Comparison of ENCODE assay signal across 32 cellular contexts in genomic region chr16:31513884-31514283, GRCh38. TPM values are rescaled to one million over a fixed set of nuclear protein-coding genes. Genes with fewer than 3 reads are reported as not detected.
"Had no signal": no experiment of that assay in that cellular context is flagged by ENCODE, and none has a peak within 500 bp of the region (broad histone marks: within the 10 kb centered on the region; RNA-seq: fewer than 3 reads in every experiment).

No MANE protein-coding gene starts in this region.

- DNase-seq: activated CD4-positive, alpha-beta memory T cell treated with anti-CD3 and anti-CD28 coated beads, Interleukin-2, amount 10 ng/mL, durations not matched to agents 7 days and 5 days; activated CD4-positive, alpha-beta T cell treated with anti-CD3 and anti-CD28 coated beads for 1 hour; activated CD4-positive, alpha-beta T cell treated with anti-CD3 and anti-CD28 coated beads for 36 hours; activated CD4-positive, alpha-beta T cell treated with anti-CD3 and anti-CD28 coated beads for 48 hours; activated CD4-positive, alpha-beta T cell treated with anti-CD3 and anti-CD28 coated beads, Interleukin-2, amount 10 ng/mL, durations not matched to agents 7 days and 5 days; activated CD4-positive, alpha-beta T cell treated with anti-CD3 and anti-CD28 coated beads, Interleukin-2, amount 50 U/mL, for 48 hours; activated CD4-positive, CD25-positive, alpha-beta regulatory T cell; activated CD8-positive, alpha-beta memory T cell treated with anti-CD3 and anti-CD28 coated beads for 24 hours; activated CD8-positive, alpha-beta memory T cell treated with anti-CD3 and anti-CD28 coated beads, Interleukin-2, amount 10 ng/mL, durations not matched to agents 7 days and 5 days; activated CD8-positive, alpha-beta memory T cell treated with anti-CD3 and anti-CD28 coated beads, Interleukin-2, amount 50 U/mL, for 48 hours; activated CD8-positive, alpha-beta T cell treated with anti-CD3 and anti-CD28 coated beads, Interleukin-2, amount 10 ng/mL, durations not matched to agents 7 days and 5 days; activated effector memory CD4-positive, alpha-beta T cell treated with Interleukin-2 at 50 U/mL for 16 hours; activated gamma-delta T cell; activated naive CD4-positive, alpha-beta T cell treated with anti-CD3 and anti-CD28 coated beads, Interleukin-2, amount 10 ng/mL, durations not matched to agents 7 days and 5 days; activated naive CD4-positive, alpha-beta T cell treated with Interleukin-2 at 50 U/mL for 16 hours; activated naive CD8-positive, alpha-beta T cell treated with anti-CD3 and anti-CD28 coated beads, Interleukin-2, amount 10 ng/mL, durations not matched to agents 7 days and 5 days; activated naive CD8-positive, alpha-beta T cell treated with anti-CD3 and anti-CD28 coated beads, Interleukin-2, amount 50 U/mL, for 24 hours; activated T-cell treated with anti-CD3 and anti-CD28 coated beads, Interleukin-2, amount 50 U/mL, for 24 hours; activated T-cell treated with anti-CD3 and anti-CD28 coated beads, Interleukin-2, amount 50 U/mL, for 48 hours; amygdala; anterior cingulate cortex; central memory CD4-positive, alpha-beta T cell; T-helper 17 cell; WERI-Rb-1 had no signal

- H3K4me3 ChIP-seq: ascending aorta, cardiac muscle cell had no signal

- H3K36me3 ChIP-seq: ascending aorta, cardiac muscle cell, WERI-Rb-1 had no signal

- H3K27ac ChIP-seq: ascending aorta, cardiac muscle cell, WERI-Rb-1 had no signal

- H3K27me3 ChIP-seq: ascending aorta, cardiac muscle cell had no signal

- H3K9me3 ChIP-seq: ascending aorta had no signal

- ATAC-seq: activated CD4-positive, alpha-beta T cell treated with anti-CD3 and anti-CD28 coated beads for 36 hours; activated CD4-positive, CD25-positive, alpha-beta regulatory T cell treated with anti-CD3 and anti-CD28 coated beads, Interleukin-2, amount 50 U/mL, for 24 hours; activated CD8-positive, alpha-beta memory T cell treated with anti-CD3 and anti-CD28 coated beads, Interleukin-2, amount 10 ng/mL, durations not matched to agents 7 days and 5 days; activated CD8-positive, alpha-beta T cell treated with anti-CD3 and anti-CD28 coated beads, Interleukin-2, amount 10 ng/mL, durations not matched to agents 7 days and 5 days; activated naive CD8-positive, alpha-beta T cell treated with anti-CD3 and anti-CD28 coated beads, Interleukin-2, amount 50 U/mL, for 24 hours; T-helper 17 cell; WTC11 had no signal

- FAIRE-seq: bronchial epithelial cell had no signal

RNA-seq across cellular contexts. Expression of gene AHSP, which starts 13.8 kb away (rescaled TPM):
- total RNA-seq: activated CD4-positive, alpha-beta memory T cell treated with anti-CD3 and anti-CD28 coated beads, Interleukin-2, amount 10 ng/mL, durations not matched to agents 7 days and 5 days; activated CD4-positive, alpha-beta T cell treated with anti-CD3 and anti-CD28 coated beads for 36 hours; activated CD4-positive, alpha-beta T cell treated with anti-CD3 and anti-CD28 coated beads, Interleukin-2, amount 10 ng/mL, durations not matched to agents 7 days and 5 days; activated CD8-positive, alpha-beta memory T cell treated with anti-CD3 and anti-CD28 coated beads, Interleukin-2, amount 10 ng/mL, durations not matched to agents 7 days and 5 days; activated CD8-positive, alpha-beta T cell treated with anti-CD3 and anti-CD28 coated beads, Interleukin-2, amount 10 ng/mL, durations not matched to agents 7 days and 5 days; activated naive CD8-positive, alpha-beta T cell treated with anti-CD3 and anti-CD28 coated beads, Interleukin-2, amount 10 ng/mL, durations not matched to agents 7 days and 5 days; activated T-helper 2 cell treated with anti-CD3 and anti-CD28 coated beads, Interferon-gamma antibody, Interleukin-2, Interleukin-4, amounts not matched to agents 10 μg/mL and 5 μg/mL and 100 μg/mL, durations not matched to agents 14 hours and 24 hours and 36 hours; ascending aorta; bronchial epithelial cell; cardiac muscle cell; T-helper 1 cell treated with Interleukin-12 subunit alpha and Interleukin-12 subunit beta and Interleukin-4 antibody, amounts not matched to agents 30 ng/mL and 1 ng/mL, for 36 hours; T-helper 17 cell; T-helper 2 cell treated with Interferon-gamma antibody and Interleukin-4, amounts not matched to agents 100 ng/mL and 5 ng/mL, for 36 hours had no signal
- polyA plus RNA-seq: cardiac muscle cell had no signal

RNA-seq across cellular contexts. Expression of gene SLC5A2, which starts 31.0 kb away (rescaled TPM):
- total RNA-seq: activated CD8-positive, alpha-beta memory T cell treated with anti-CD3 and anti-CD28 coated beads, Interleukin-2, amount 10 ng/mL, durations not matched to agents 7 days and 5 days; activated T-helper 2 cell treated with anti-CD3 and anti-CD28 coated beads, Interferon-gamma antibody, Interleukin-2, Interleukin-4, amounts not matched to agents 10 μg/mL and 5 μg/mL and 100 μg/mL, durations not matched to agents 14 hours and 24 hours and 36 hours; T-helper 1 cell treated with Interleukin-12 subunit alpha and Interleukin-12 subunit beta and Interleukin-4 antibody, amounts not matched to agents 30 ng/mL and 1 ng/mL, for 36 hours; T-helper 2 cell treated with Interferon-gamma antibody and Interleukin-4, amounts not matched to agents 100 ng/mL and 5 ng/mL, for 36 hours had no signal
